1 cellular context compared by ENCODE assay signal in the genomic region with DNA sequence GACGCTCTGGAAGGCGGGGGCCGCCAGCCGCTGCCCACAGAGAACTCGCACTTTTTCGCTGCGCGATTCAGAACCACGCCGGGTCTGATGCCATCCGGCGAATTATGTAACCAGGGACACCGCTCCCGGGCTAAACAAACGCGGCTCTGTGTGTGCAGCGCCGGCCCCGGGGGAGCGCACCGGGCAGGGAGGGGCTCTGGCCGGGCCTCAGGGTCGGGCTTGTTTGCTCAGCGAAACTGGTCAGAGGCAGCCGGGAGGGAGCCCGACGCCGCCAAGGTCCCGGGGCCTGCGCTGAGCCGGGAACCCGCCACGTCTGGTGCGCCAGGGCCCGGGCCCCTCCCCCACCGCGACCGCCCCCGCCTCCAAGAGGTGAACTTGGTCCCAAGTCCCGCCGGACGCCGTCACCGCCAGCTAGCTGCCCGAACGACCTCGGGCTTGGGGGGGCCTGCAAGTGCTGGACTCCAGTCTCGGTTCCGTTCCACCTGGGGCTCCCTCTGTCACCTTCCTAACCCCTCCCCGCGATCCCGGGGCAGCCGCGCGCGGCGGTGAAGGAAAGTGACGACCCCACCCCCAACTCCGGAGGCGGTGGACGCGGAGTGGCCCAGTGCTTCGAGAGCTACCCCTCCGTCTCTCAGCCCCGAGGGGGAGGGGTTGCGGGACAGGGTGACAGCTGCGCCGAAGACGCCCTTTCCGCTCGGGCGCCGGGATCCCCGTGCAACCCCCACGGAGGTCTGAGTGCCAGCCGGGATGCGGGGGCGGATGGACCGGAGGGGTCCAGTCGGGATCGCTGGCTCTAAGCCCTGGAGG.
A peak's percentile ranks its signal among the peaks of the same experiment; 100 is the strongest.
TF ChIP-seq lines count a peak whose summit lies in the region.

No MANE protein-coding gene starts in this region.

TF ChIP-seq in HepG2, 621 proteins besides CTCF, POLR2A, EP300 and RAD21 (continued from another document and continues in another):
- TF ChIP-seq PATZ1 (CRISPR knock-in tag; IDR thresholded peaks at IDR 0.05) (peak; percentile 99), ZNF296 (CRISPR knock-in tag; conservative IDR thresholded peaks at IDR 0.05) (no peak; the same call in 1 of the 2 replicates), PHF5A (CRISPR knock-in tag; IDR thresholded peaks at IDR 0.05; ENCODE audit: low read depth, unreplicated experiment) (no peak), SCMH1 (CRISPR knock-in tag; IDR thresholded peaks at IDR 0.05; ENCODE audit: borderline replicate concordance) (no peak), FOSL1 (CRISPR knock-in tag; IDR thresholded peaks at IDR 0.05; ENCODE audit: borderline replicate concordance) (no peak), ZNF382 (CRISPR knock-in tag; IDR thresholded peaks at IDR 0.05; ENCODE audit: borderline replicate concordance) (no peak), TGIF2 (CRISPR knock-in tag; IDR thresholded peaks at IDR 0.05) (peak; percentile 54; the same call in 1 of the 2 replicates), MED13 (CRISPR knock-in tag; IDR thresholded peaks at IDR 0.05) (no peak), PRMT3 (CRISPR knock-in tag; IDR thresholded peaks at IDR 0.05; ENCODE audit: borderline replicate concordance, low read depth) (no peak), KDM5B (CRISPR knock-in tag; IDR thresholded peaks at IDR 0.05; ENCODE audit: borderline replicate concordance) (peak; percentile 79), ZEB1 (IDR thresholded peaks at IDR 0.05; ENCODE audit: insufficient replicate concordance, low read depth) (no peak), POLR2AphosphoS2 (IDR thresholded peaks at IDR 0.05; ENCODE audit: low read depth, low read length) (no peak), ZNF777 (CRISPR knock-in tag; IDR thresholded peaks at IDR 0.05) (peak; percentile 97), USF2 (IDR thresholded peaks at IDR 0.05; ENCODE audit: low read depth, low read length) (no peak), USF2 (CRISPR knock-in tag; IDR thresholded peaks at IDR 0.05; ENCODE audit: borderline replicate concordance) (no peak), ATF4 (CRISPR knock-in tag; IDR thresholded peaks at IDR 0.05) (peak in 1 of 2 experiments; percentile 92; a peak in 2 of 4 replicates), SIX4 (CRISPR knock-in tag; IDR thresholded peaks at IDR 0.05) (peak; percentile 20; the same call in 1 of the 2 replicates), CHCHD3 (CRISPR knock-in tag; IDR thresholded peaks at IDR 0.05) (no peak), ZNF253 (CRISPR knock-in tag; IDR thresholded peaks at IDR 0.05; ENCODE audit: borderline replicate concordance) (no peak), ZNF563 (CRISPR knock-in tag; IDR thresholded peaks at IDR 0.05) (peak; percentile 13; the same call in 1 of the 2 replicates), SP1 (IDR thresholded peaks at IDR 0.05) (no peak), SP1 (CRISPR knock-in tag; IDR thresholded peaks at IDR 0.05) (peak; percentile 34; the same call in 1 of the 2 replicates), DRAP1 (CRISPR knock-in tag; IDR thresholded peaks at IDR 0.05) (peak; percentile 44), ZNF709 (CRISPR knock-in tag; IDR thresholded peaks at IDR 0.05) (peak; percentile 4; the same call in 1 of the 2 replicates), ZNF549 (CRISPR knock-in tag; IDR thresholded peaks at IDR 0.05) (no peak), RNF219 (CRISPR knock-in tag; IDR thresholded peaks at IDR 0.05) (no peak), FOXM1 (CRISPR knock-in tag; IDR thresholded peaks at IDR 0.05) (peak; percentile 66; the same call in 1 of the 2 replicates), XBP1 (CRISPR knock-in tag; IDR thresholded peaks at IDR 0.05) (no peak), MAFF (IDR thresholded peaks at IDR 0.05; ENCODE audit: low read depth, low read length) (no peak), FOSL2 (CRISPR knock-in tag; IDR thresholded peaks at IDR 0.05) (peak; percentile 65; the same call in 1 of the 2 replicates), ZNF451 (CRISPR knock-in tag; IDR thresholded peaks at IDR 0.05) (0 out of 2 replicates have a peak, but pooled peaks have one; percentile 68), ZNF670 (CRISPR knock-in tag; IDR thresholded peaks at IDR 0.05; ENCODE audit: borderline replicate concordance) (peak; percentile 52; the same call in 1 of the 2 replicates), IRF2 (CRISPR knock-in tag; IDR thresholded peaks at IDR 0.05) (peak; percentile 54), PHB2 (IDR thresholded peaks at IDR 0.05; ENCODE audit: partially characterized antibody) (no peak), ZBTB3 (CRISPR knock-in tag; IDR thresholded peaks at IDR 0.05; ENCODE audit: borderline replicate concordance, low read depth) (no peak), TFDP2 (CRISPR knock-in tag; IDR thresholded peaks at IDR 0.05) (peak; percentile 70; the same call in 1 of the 2 replicates), ZNF235 (CRISPR knock-in tag; IDR thresholded peaks at IDR 0.05; ENCODE audit: borderline replicate concordance) (peak; percentile 80; the same call in 1 of the 2 replicates), SIN3A (IDR thresholded peaks at IDR 0.05; ENCODE audit: borderline replicate concordance, low read depth, low read length) (peak; percentile 85), PRPF4 (IDR thresholded peaks at IDR 0.05; ENCODE audit: low read depth, low read length, poor library complexity, severe bottlenecking) (no peak), ZC3H4 (CRISPR knock-in tag; IDR thresholded peaks at IDR 0.05; ENCODE audit: borderline replicate concordance) (no peak), ZSCAN31 (CRISPR knock-in tag; IDR thresholded peaks at IDR 0.05; ENCODE audit: low read depth) (peak; percentile 66; the same call in 1 of the 2 replicates), ZSCAN9 (CRISPR knock-in tag; IDR thresholded peaks at IDR 0.05; ENCODE audit: borderline replicate concordance) (no peak)
- TF ChIP-seq, protein P1, sequence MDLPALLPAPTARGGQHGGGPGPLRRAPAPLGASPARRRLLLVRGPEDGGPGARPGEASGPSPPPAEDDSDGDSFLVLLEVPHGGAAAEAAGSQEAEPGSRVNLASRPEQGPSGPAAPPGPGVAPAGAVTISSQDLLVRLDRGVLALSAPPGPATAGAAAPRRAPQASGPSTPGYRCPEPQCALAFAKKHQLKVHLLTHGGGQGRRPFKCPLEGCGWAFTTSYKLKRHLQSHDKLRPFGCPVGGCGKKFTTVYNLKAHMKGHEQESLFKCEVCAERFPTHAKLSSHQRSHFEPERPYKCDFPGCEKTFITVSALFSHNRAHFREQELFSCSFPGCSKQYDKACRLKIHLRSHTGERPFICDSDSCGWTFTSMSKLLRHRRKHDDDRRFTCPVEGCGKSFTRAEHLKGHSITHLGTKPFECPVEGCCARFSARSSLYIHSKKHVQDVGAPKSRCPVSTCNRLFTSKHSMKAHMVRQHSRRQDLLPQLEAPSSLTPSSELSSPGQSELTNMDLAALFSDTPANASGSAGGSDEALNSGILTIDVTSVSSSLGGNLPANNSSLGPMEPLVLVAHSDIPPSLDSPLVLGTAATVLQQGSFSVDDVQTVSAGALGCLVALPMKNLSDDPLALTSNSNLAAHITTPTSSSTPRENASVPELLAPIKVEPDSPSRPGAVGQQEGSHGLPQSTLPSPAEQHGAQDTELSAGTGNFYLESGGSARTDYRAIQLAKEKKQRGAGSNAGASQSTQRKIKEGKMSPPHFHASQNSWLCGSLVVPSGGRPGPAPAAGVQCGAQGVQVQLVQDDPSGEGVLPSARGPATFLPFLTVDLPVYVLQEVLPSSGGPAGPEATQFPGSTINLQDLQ (CRISPR knock-in tag; IDR thresholded peaks at IDR 0.05) = no peak
- TF ChIP-seq, protein P2, sequence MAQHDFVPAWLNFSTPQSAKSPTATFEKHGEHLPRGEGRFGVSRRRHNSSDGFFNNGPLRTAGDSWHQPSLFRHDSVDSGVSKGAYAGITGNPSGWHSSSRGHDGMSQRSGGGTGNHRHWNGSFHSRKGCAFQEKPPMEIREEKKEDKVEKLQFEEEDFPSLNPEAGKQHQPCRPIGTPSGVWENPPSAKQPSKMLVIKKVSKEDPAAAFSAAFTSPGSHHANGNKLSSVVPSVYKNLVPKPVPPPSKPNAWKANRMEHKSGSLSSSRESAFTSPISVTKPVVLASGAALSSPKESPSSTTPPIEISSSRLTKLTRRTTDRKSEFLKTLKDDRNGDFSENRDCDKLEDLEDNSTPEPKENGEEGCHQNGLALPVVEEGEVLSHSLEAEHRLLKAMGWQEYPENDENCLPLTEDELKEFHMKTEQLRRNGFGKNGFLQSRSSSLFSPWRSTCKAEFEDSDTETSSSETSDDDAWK (CRISPR knock-in tag; IDR thresholded peaks at IDR 0.05) = no peak
- TF ChIP-seq, protein P3, sequence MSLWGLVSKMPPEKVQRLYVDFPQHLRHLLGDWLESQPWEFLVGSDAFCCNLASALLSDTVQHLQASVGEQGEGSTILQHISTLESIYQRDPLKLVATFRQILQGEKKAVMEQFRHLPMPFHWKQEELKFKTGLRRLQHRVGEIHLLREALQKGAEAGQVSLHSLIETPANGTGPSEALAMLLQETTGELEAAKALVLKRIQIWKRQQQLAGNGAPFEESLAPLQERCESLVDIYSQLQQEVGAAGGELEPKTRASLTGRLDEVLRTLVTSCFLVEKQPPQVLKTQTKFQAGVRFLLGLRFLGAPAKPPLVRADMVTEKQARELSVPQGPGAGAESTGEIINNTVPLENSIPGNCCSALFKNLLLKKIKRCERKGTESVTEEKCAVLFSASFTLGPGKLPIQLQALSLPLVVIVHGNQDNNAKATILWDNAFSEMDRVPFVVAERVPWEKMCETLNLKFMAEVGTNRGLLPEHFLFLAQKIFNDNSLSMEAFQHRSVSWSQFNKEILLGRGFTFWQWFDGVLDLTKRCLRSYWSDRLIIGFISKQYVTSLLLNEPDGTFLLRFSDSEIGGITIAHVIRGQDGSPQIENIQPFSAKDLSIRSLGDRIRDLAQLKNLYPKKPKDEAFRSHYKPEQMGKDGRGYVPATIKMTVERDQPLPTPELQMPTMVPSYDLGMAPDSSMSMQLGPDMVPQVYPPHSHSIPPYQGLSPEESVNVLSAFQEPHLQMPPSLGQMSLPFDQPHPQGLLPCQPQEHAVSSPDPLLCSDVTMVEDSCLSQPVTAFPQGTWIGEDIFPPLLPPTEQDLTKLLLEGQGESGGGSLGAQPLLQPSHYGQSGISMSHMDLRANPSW (CRISPR knock-in tag; IDR thresholded peaks at IDR 0.05; ENCODE audit: borderline replicate concordance) = no peak
